In the genomic region with DNA sequence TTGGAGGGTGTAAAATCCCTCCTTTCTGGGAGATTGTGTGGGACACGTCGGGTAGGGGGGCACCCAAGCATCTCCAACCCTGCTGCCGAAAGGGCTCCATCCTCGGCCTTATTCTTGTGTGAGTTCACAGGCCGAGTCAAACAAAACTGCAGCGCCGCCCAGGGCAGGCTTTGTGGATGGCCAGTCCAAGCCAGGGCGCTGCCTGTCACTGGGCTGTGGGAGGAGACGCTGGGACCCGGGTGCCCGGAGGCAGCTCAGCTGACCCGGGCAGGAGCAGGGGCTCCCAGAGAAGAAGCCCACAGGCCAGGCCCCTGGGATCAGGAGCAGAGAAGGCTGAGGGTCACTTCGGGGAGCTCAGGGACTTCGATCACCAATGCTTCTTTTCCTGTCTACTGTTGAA, we compare ENCODE assay signal across 27 cellular contexts. TPM values are rescaled to one million over a fixed set of nuclear protein-coding genes. Genes with fewer than 3 reads are reported as not detected.
DNase-seq lines count a peak whose midpoint lies in the region; ATAC-seq and TF ChIP-seq lines count a peak whose summit lies in the region.
"Had no signal": no experiment of that assay in that cellular context is flagged by ENCODE, and none has a peak within 500 bp of the region (broad histone marks: within the 10 kb centered on the region; RNA-seq: fewer than 3 reads in every experiment).

No MANE protein-coding gene starts in this region.

- TF ChIP-seq CTCF in ascending aorta (IDR thresholded peaks at IDR 0.05) (no peak), gastroesophageal sphincter (IDR thresholded peaks at IDR 0.05) (no peak)

- no peak for TF ChIP-seq POLR2A in gastroesophageal sphincter (IDR thresholded peaks at IDR 0.05)

- DNase-seq in M059J (ENCODE audit: low read depth) = peak; percentile 19
- DNase-seq in ascending aorta (ENCODE audit: low spot score in 2 of 2) = no peak
- DNase-seq in stimulated activated naive CD4-positive, alpha-beta T cell treated with Interleukin-2 at 50 U/mL for 16 hours (lab: John Stamatoyannopoulos, UW) = no peak
- no peak for DNase-seq in T-helper 2 cell
- DNase-seq: activated CD4-positive, alpha-beta T cell treated with anti-CD3 and anti-CD28 coated beads, Interleukin-2, amount 10 ng/mL, durations not matched to agents 24 days and 14 days; activated T-cell treated with anti-CD3 and anti-CD28 coated beads, Interleukin-2, amount 50 U/mL, for 1 hour; Caco-2; cortex of kidney; DMS79 treated with DMSO at 0.1 percent for 48 hours; esophagus squamous epithelium; foreskin melanocyte; GF-D8; naive thymus-derived CD8-positive, alpha-beta T cell; NCI-H1436; NCI-H748 treated with DMSO at 0.1 percent for 48 hours; spleen; T-helper 9 cell; WERI-Rb-1 had no signal

- H3K9me3 ChIP-seq in ascending aorta (no peaks in the 10 kb centered on the region), gastroesophageal sphincter (peaks cover 0 to 7% (median 0%) of the 10 kb centered on the region in 3 donors), skeletal muscle tissue (ENCODE audit: control insufficient read depth in 3 of 3, low read length in 3 of 3) (no peaks in the 10 kb centered on the region)
- H3K9me3 ChIP-seq: Caco-2, HAP-1, uterus had no signal

- ATAC-seq in gastroesophageal sphincter = no peak
- no peak for ATAC-seq in GM21786 (IDR thresholded peaks at IDR 0.05; ENCODE audit: unreplicated experiment)
- ATAC-seq in GM21737 (IDR thresholded peaks at IDR 0.05; ENCODE audit: unreplicated experiment) = no peak
- ATAC-seq: naive thymus-derived CD8-positive, alpha-beta T cell had no signal

- H3K36me3 ChIP-seq in ascending aorta = peaks cover 34 to 43% of the 10 kb centered on the region in 2 donors
- peaks cover 0 to 21% of the 10 kb centered on the region in 2 donors for H3K36me3 ChIP-seq in gastroesophageal sphincter
- H3K36me3 ChIP-seq in skeletal muscle tissue (ENCODE audit: control insufficient read depth in 3 of 3, insufficient read depth in 3 of 3, low read length in 3 of 3) = no peaks in the 10 kb centered on the region
- H3K36me3 ChIP-seq: esophagus squamous epithelium, HAP-1, spleen, uterus, WERI-Rb-1 had no signal

- intact Hi-C loops in ascending aorta (cut with DNase I) = loop anchor here (2.0 to 10.0 kb wide), 5 partner anchors 74 to 1008 kb away; a partner anchor contains a TSS

- H3K4me1 ChIP-seq in ascending aorta (peaks cover 6 to 43% of the 10 kb centered on the region in 2 donors), gastroesophageal sphincter (peaks cover 0 to 19% (median 4%) of the 10 kb centered on the region in 3 donors), skeletal muscle tissue (ENCODE audit: control insufficient read depth in 3 of 3, insufficient read depth in 3 of 3, low read length in 3 of 3) (peaks cover 2 to 21% (median 13%) of the 10 kb centered on the region in 3 donors)
- H3K4me1 ChIP-seq: Caco-2, HAP-1, uterus had no signal

- no peak overlapping the region for H3K4me3 ChIP-seq in ascending aorta
- no peak overlapping the region for H3K4me3 ChIP-seq in gastroesophageal sphincter
- no peak overlapping the region for H3K4me3 ChIP-seq in skeletal muscle tissue (ENCODE audit: low read length in 3 of 3)
- H3K4me3 ChIP-seq: esophagus squamous epithelium, HAP-1, spleen, uterus had no signal

- 90% methylated on average over 2 of the region's 14 CpGs; no CpG with 5 or more reads in 1 of the 2 donors for WGBS in gastroesophageal sphincter (ENCODE audit: low coverage in 1 of 2), 2 donors

- TF ChIP-seq EP300 in gastroesophageal sphincter (IDR thresholded peaks at IDR 0.05) = no peak

- H3K27ac ChIP-seq in ascending aorta (peak overlapping the region; percentile 77 to 92), gastroesophageal sphincter (peak overlapping the region in 3 of 4 donors; percentile 24 to 61 (median 48)), skeletal muscle tissue (ENCODE audit: low read depth, low read length) (peak overlapping the region; percentile 40)
- H3K27ac ChIP-seq: C4-2B, KMS-11, uterus, WERI-Rb-1 had no signal

- H3K9ac ChIP-seq in skeletal muscle tissue (ENCODE audit: low read depth in 1 of 3, low read length in 3 of 3) = peak overlapping the region in 1 of 3 donors; percentile 57
- H3K9ac ChIP-seq: KMS-11 had no signal

- H3K27me3 ChIP-seq in ascending aorta = no peaks in the 10 kb centered on the region
- H3K27me3 ChIP-seq in gastroesophageal sphincter = peaks cover 66% of the 10 kb centered on the region
- H3K27me3 ChIP-seq in skeletal muscle tissue (ENCODE audit: control insufficient read depth in 3 of 3, insufficient read depth in 3 of 3, low read length in 3 of 3) = peaks cover 3 to 44% (median 16%) of the 10 kb centered on the region in 3 donors
- H3K27me3 ChIP-seq: uterus had no signal

RNA-seq across cellular contexts. Expression of a gene that starts 31.8 kb away (rescaled TPM):
- total RNA-seq in M059J (2014; rRNA removed; shearing (Covaris generic)) = 0.59 and 3.0 TPM in 2 replicates
- not detected for total RNA-seq in ascending aorta
- 1 to 10 TPM in 1 of 4 donors, under 1 TPM in 3; 0.54 to 2.3 (median 0.87) TPM for total RNA-seq in gastroesophageal sphincter
- total RNA-seq in skeletal muscle tissue = 0.52 TPM
- total RNA-seq: activated CD4-positive, alpha-beta T cell treated with anti-CD3 and anti-CD28 coated beads, Interleukin-2, amount 10 ng/mL, durations not matched to agents 24 days and 14 days; naive thymus-derived CD8-positive, alpha-beta T cell; OCI-LY7 had no signal
